Comparison of ENCODE assay signal across 22 cellular contexts in the genomic region with DNA sequence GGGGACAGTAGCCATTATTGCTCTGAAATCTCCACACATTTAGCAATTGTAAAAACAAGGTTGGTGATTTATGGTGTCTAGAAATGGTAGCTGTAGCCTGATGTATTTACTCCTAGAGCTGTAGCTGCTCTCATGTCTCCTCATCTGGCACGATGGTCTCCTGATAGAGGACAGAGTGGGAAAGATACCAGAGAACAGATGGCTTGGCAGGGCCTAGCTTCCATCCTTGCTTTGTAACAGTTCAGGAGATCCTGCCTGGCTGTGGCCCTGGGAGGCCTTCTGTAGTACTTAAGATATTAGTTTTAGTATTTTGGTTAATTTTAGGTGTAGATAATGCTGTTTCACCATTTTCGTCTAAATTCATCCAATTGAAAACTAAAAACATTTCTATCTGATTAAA. TPM values are rescaled to one million over a fixed set of nuclear protein-coding genes. Genes with fewer than 3 reads are reported as not detected.
A peak's percentile ranks its signal among the peaks of the same experiment; 100 is the strongest.
DNase-seq lines count a peak whose midpoint lies in the region; ATAC-seq and TF ChIP-seq lines count a peak whose summit lies in the region.
"Had no signal": no experiment of that assay in that cellular context is flagged by ENCODE, and none has a peak within 500 bp of the region (broad histone marks: within the 10 kb centered on the region; RNA-seq: fewer than 3 reads in every experiment).

No MANE protein-coding gene starts in this region.

- H3K4me3 Mint-ChIP-seq in CD4-positive, CD25-positive, alpha-beta regulatory T cell: peak overlapping the region in 2 of 4 donors; percentile 11 to 67
- H3K4me3 Mint-ChIP-seq in T-cell: no peak overlapping the region

- no peaks in the 10 kb centered on the region for H3K9me3 ChIP-seq in CD4-positive, CD25-positive, alpha-beta regulatory T cell (ENCODE audit: control insufficient read depth in 2 of 2, low read length in 2 of 2)
- no peaks in the 10 kb centered on the region for H3K9me3 ChIP-seq in effector memory CD4-positive, alpha-beta T cell (ENCODE audit: control insufficient read depth, low read length)
- no peaks in the 10 kb centered on the region for H3K9me3 ChIP-seq in mucosa of descending colon
- no peaks in the 10 kb centered on the region for H3K9me3 ChIP-seq in right cardiac atrium (ENCODE audit: control insufficient read depth, low read length)
- H3K9me3 ChIP-seq: BLaER1, HAP-1 had no signal

- H3K27me3 ChIP-seq in CD4-positive, CD25-positive, alpha-beta regulatory T cell (ENCODE audit: control insufficient read depth, insufficient read depth, low read length): no peaks in the 10 kb centered on the region
- no peaks in the 10 kb centered on the region for H3K27me3 ChIP-seq in effector memory CD4-positive, alpha-beta T cell (replicated peaks; ENCODE audit: control insufficient read depth, insufficient read depth, low read length, poor library complexity, severe bottlenecking)
- H3K27me3 ChIP-seq in right cardiac atrium (ENCODE audit: control insufficient read depth, insufficient read depth): no peaks in the 10 kb centered on the region
- H3K27me3 ChIP-seq: BLaER1 had no signal

- H3K4me3 ChIP-seq in CD4-positive, CD25-positive, alpha-beta regulatory T cell (ENCODE audit: low read depth, low read length): no peak overlapping the region
- H3K4me3 ChIP-seq in effector memory CD4-positive, alpha-beta T cell (ENCODE audit: insufficient read depth, low read depth, low read length, poor library complexity, severe bottlenecking): no peak overlapping the region
- H3K4me3 ChIP-seq in mucosa of descending colon (no peak overlapping the region), right cardiac atrium (ENCODE audit: low read length) (no peak overlapping the region)
- H3K4me3 ChIP-seq: BLaER1, HAP-1 had no signal

- peaks cover 63% of the 10 kb centered on the region for H3K36me3 Mint-ChIP-seq in CD4-positive, CD25-positive, alpha-beta regulatory T cell
- H3K36me3 Mint-ChIP-seq in T-cell: peaks cover 68% of the 10 kb centered on the region

- H3K9me3 Mint-ChIP-seq in CD4-positive, CD25-positive, alpha-beta regulatory T cell: no peaks in the 10 kb centered on the region
- H3K9me3 Mint-ChIP-seq in T-cell: no peaks in the 10 kb centered on the region

- WGBS in right cardiac atrium: 91% methylated on average over 2 of the region's 2 CpGs

- CTCF ChIA-PET in T-cell (lab: Charles Lee): no interaction called here

- no peak for ATAC-seq in CD4-positive, CD25-positive, alpha-beta regulatory T cell (ENCODE audit: low read depth in 2 of 2)
- ATAC-seq in T-cell (replicated peaks in 1 of 4) (no peak), mucosa of descending colon (no peak), right cardiac atrium (no peak)

- no peak overlapping the region for H3K27ac ChIP-seq in CD4-positive, CD25-positive, alpha-beta regulatory T cell (ENCODE audit: insufficient read depth, low read length, poor library complexity, severe bottlenecking)
- H3K27ac ChIP-seq in effector memory CD4-positive, alpha-beta T cell (ENCODE audit: insufficient read depth, low read length, poor library complexity, severe bottlenecking): peak overlapping the region; percentile 21
- no peak overlapping the region for H3K27ac ChIP-seq in right cardiac atrium (ENCODE audit: low read length)
- H3K27ac ChIP-seq: 22Rv1, BLaER1 had no signal

- intact Hi-C loops in mucosa of descending colon (cut with DNase I, micrococcal nuclease) (no loop called here), right cardiac atrium (cut with DNase I) (loop anchor here in 2 of 4 donors (10.0 kb wide), 4 partner anchors 153 to 643 kb away; a partner anchor contains a TSS)

- POLR2A ChIA-PET in T-cell (lab: Charles Lee): interaction anchor here in 1 of 2 donors (0.6 kb wide), 1 partner anchor 12 kb away, joined by 3 read pairs; no protein-coding TSS in a partner anchor

- H3K27ac Mint-ChIP-seq in CD4-positive, CD25-positive, alpha-beta regulatory T cell: peak overlapping the region; percentile 20 to 92 (median 52)
- peak overlapping the region; percentile 44 to 62 for H3K27ac Mint-ChIP-seq in T-cell

- H3K27me3 Mint-ChIP-seq in CD4-positive, CD25-positive, alpha-beta regulatory T cell: no peaks in the 10 kb centered on the region
- H3K27me3 Mint-ChIP-seq in T-cell: no peaks in the 10 kb centered on the region

- no peak for TF ChIP-seq CTCF in mucosa of descending colon (IDR thresholded peaks at IDR 0.05)

- peaks cover 36% of the 10 kb centered on the region for H3K4me1 ChIP-seq in CD4-positive, CD25-positive, alpha-beta regulatory T cell (ENCODE audit: control insufficient read depth, insufficient read depth, low read length, poor library complexity, severe bottlenecking)
- peaks cover 16% of the 10 kb centered on the region for H3K4me1 ChIP-seq in effector memory CD4-positive, alpha-beta T cell (ENCODE audit: control insufficient read depth, insufficient read depth, low read length, poor library complexity, severe bottlenecking)
- peaks cover 9% of the 10 kb centered on the region for H3K4me1 ChIP-seq in mucosa of descending colon (ENCODE audit: low read depth)
- H3K4me1 ChIP-seq in right cardiac atrium (ENCODE audit: control insufficient read depth, insufficient read depth, low read length): no peaks in the 10 kb centered on the region
- H3K4me1 ChIP-seq: HAP-1 had no signal

- DNase-seq in DMS 273 (lab: John Stamatoyannopoulos, UW; ENCODE audit: unreplicated experiment): peak; percentile 50
- no peak for DNase-seq in DMS 273 treated with DMSO at 0.1 percent for 48 hours (lab: John Stamatoyannopoulos, UW)
- no peak for DNase-seq in CD4-positive, CD25-positive, alpha-beta regulatory T cell
- DNase-seq in T-cell: no peak
- DNase-seq in effector memory CD4-positive, alpha-beta T cell: no peak
- no peak for DNase-seq in ecto neural progenitor cell (ENCODE audit: low spot score)
- no peak for DNase-seq in mucosa of descending colon
- DNase-seq in right cardiac atrium: no peak
- DNase-seq: Calu3; DMS79 treated with DMSO at 0.1 percent for 48 hours; GDM1; IMR-90; Kasumi-1; NCI-H1105 treated with DMSO at 0.1 percent for 48 hours; NCI-H2029 treated with DMSO at 0.1 percent for 48 hours; NCI-H526; NK-92 treated with Interleukin-12 subunit alpha and Interleukin-12 subunit beta, amount 100 ng/mL, for 24 hours; OCI-M1; RPMI8226 had no signal

- H3K4me1 Mint-ChIP-seq in CD4-positive, CD25-positive, alpha-beta regulatory T cell: peaks cover 32 to 82% (median 62%) of the 10 kb centered on the region in 4 donors
- H3K4me1 Mint-ChIP-seq in T-cell: peaks cover 73 to 86% (median 83%) of the 10 kb centered on the region in 3 donors

- H3K36me3 ChIP-seq in CD4-positive, CD25-positive, alpha-beta regulatory T cell (ENCODE audit: control insufficient read depth, insufficient read depth, low read length): peaks cover 92% of the 10 kb centered on the region
- H3K36me3 ChIP-seq in effector memory CD4-positive, alpha-beta T cell (ENCODE audit: control insufficient read depth, insufficient read depth, low read length): peaks cover 73% of the 10 kb centered on the region
- peaks cover 7% of the 10 kb centered on the region for H3K36me3 ChIP-seq in mucosa of descending colon (ENCODE audit: low read depth)

RNA-seq across cellular contexts. Expression of a gene that starts 6.7 kb away (rescaled TPM):
- 125 TPM for total RNA-seq in CD4-positive, CD25-positive, alpha-beta regulatory T cell
- polyA plus RNA-seq in CD4-positive, CD25-positive, alpha-beta regulatory T cell: 10 to 100 TPM; 15.2 to 23.5 (median 19.0) TPM
- total RNA-seq in T-cell (100 to 1,000 TPM in 1 of 5 donors, 10 to 100 TPM in 4; 73.9 to 117 (median 83.4) TPM), mucosa of descending colon (10 to 100 TPM; 29.5 to 42.9 (median 36.0) TPM), right cardiac atrium (10 to 100 TPM; 16.2 to 18.8 (median 17.9) TPM)
- polyA plus RNA-seq in right cardiac atrium: 7.9 TPM

RNA-seq across cellular contexts. Expression of a gene that starts 49.4 kb away (rescaled TPM):
- 1.7 TPM for total RNA-seq in CD4-positive, CD25-positive, alpha-beta regulatory T cell
- polyA plus RNA-seq in CD4-positive, CD25-positive, alpha-beta regulatory T cell: not detected
- total RNA-seq in T-cell (under 1 TPM in 2 of 5 donors, not detected in 3; 0.03 to 0.37 TPM), mucosa of descending colon (under 1 TPM in 1 of 3 donors, not detected in 2; 0.63 TPM), right cardiac atrium (not detected)
- polyA plus RNA-seq in right cardiac atrium: not detected
- total RNA-seq: Calu3, IMR-90 had no signal
- polyA plus RNA-seq: IMR-90 had no signal
